14 cellular contexts compared by ENCODE assay signal in genomic region chr10:106582291-106582690, GRCh38.
DNase-seq lines count a peak whose midpoint lies in the region; ATAC-seq and TF ChIP-seq lines count a peak whose summit lies in the region.
"Had no signal": no experiment of that assay in that cellular context is flagged by ENCODE, and none has a peak within 500 bp of the region (broad histone marks: within the 10 kb centered on the region; RNA-seq: fewer than 3 reads in every experiment).

No MANE protein-coding gene starts in this region.

- H3K18ac ChIP-seq in IMR-90 (ENCODE audit: low read depth, low read length), result no peak overlapping the region

- CTCF ChIA-PET in IMR-90 (lab: Yijun Ruan, JAX), result no interaction called here

- H3K9ac ChIP-seq in IMR-90 (ENCODE audit: low read depth, low read length), result no peak overlapping the region

- dilution Hi-C loops in IMR-90 (cut with HindIII; ENCODE audit: low sequenced_read_pairs, unreplicated experiment), result no loop called here

- no peak overlapping the region for H3K4ac ChIP-seq in IMR-90 (ENCODE audit: low read depth, low read length)

- peak; percentile 24 for DNase-seq in BE2C
- peak; percentile 34 for DNase-seq in IMR-90
- peak; percentile 41 to 67 for DNase-seq in cardiac fibroblast (ENCODE audit: low read depth in 2 of 2)
- DNase-seq in kidney tubule cell (ENCODE audit: low spot score), result peak; percentile 43
- no peak for DNase-seq in T1000 (lab: John Stamatoyannopoulos, UW)
- no peak for DNase-seq in SKM-1 (lab: John Stamatoyannopoulos, UW; ENCODE audit: unreplicated experiment)
- DNase-seq: activated T-cell treated with anti-CD3 and anti-CD28 coated beads, Interleukin-2, amount 50 U/mL, for 4 hours; AML-193; NCI-H526; uterus had no signal

- no peak overlapping the region for H3K27ac ChIP-seq in IMR-90 (ENCODE audit: insufficient read depth, low read length)
- H3K27ac ChIP-seq: esophagus muscularis mucosa, SJSA1, uterus had no signal

- no peaks in the 10 kb centered on the region for H3K79me1 ChIP-seq in IMR-90 (ENCODE audit: low read depth in 1 of 2, low read length in 2 of 2)

- H2BK15ac ChIP-seq in IMR-90 (ENCODE audit: low read depth, low read length), result no peak overlapping the region

- H2BK5ac ChIP-seq in IMR-90 (ENCODE audit: low read depth, low read length, poor library complexity, severe bottlenecking), result no peak overlapping the region

- BruUV-seq in IMR-90 (replicated peaks; lab: Mats Ljungman, UMichigan), result no TSS peak

- H3K4me3 ChIP-seq in BE2C (ENCODE audit: low read depth, low read length) (no peak overlapping the region), IMR-90 (ENCODE audit: insufficient read depth, low read depth, low read length) (no peak overlapping the region), cardiac fibroblast (replicated peaks in 1 of 2; ENCODE audit: low read depth in 2 of 2, low read length in 2 of 2) (no peak overlapping the region)
- H3K4me3 ChIP-seq: esophagus muscularis mucosa, SJSA1, uterus had no signal

- H3K36me3 ChIP-seq in BE2C, result no peaks in the 10 kb centered on the region
- no peaks in the 10 kb centered on the region for H3K36me3 ChIP-seq in IMR-90 (ENCODE audit: control insufficient read depth, insufficient read depth, low read length)
- H3K36me3 ChIP-seq: esophagus muscularis mucosa, SJSA1, uterus had no signal

- TF ChIP-seq CTCF in BE2C (IDR thresholded peaks at IDR 0.05; ENCODE audit: low read depth, low read length) (no peak), IMR-90 (conservative IDR thresholded peaks at IDR 0.05; ENCODE audit: low read depth, low read length) (no peak), cardiac fibroblast (IDR thresholded peaks at IDR 0.05; ENCODE audit: low read depth, low read length) (no peak)

- no peak overlapping the region for H3K56ac ChIP-seq in IMR-90 (ENCODE audit: extremely low read depth, insufficient read depth, low read length)

- H3K4me2 ChIP-seq in IMR-90 (ENCODE audit: low read depth, low read length), result no peak overlapping the region

- peak; percentile 40; the same call in 1 of the 2 replicates for ATAC-seq in IMR-90 (ENCODE audit: low read depth)
- ATAC-seq in GM21390 (IDR thresholded peaks at IDR 0.05; ENCODE audit: unreplicated experiment), result no peak
- ATAC-seq in GM19328 (IDR thresholded peaks at IDR 0.05; ENCODE audit: unreplicated experiment), result no peak
- ATAC-seq: activated T-cell treated with anti-CD3 and anti-CD28 coated beads, Interleukin-2, amount 50 U/mL, for 4 hours had no signal

- intact Hi-C loops in IMR-90 (cut with micrococcal nuclease), result no loop called here

- TF ChIP-seq POLR2A in IMR-90 (IDR thresholded peaks at IDR 0.05; ENCODE audit: low read depth, low read length), result no peak

- H3K27me3 ChIP-seq in BE2C, result no peaks in the 10 kb centered on the region
- no peaks in the 10 kb centered on the region for H3K27me3 ChIP-seq in IMR-90 (ENCODE audit: control insufficient read depth, insufficient read depth, low read length)
- H3K27me3 ChIP-seq: SJSA1, uterus had no signal

- H3K9me3 ChIP-seq in BE2C (no peaks in the 10 kb centered on the region), IMR-90 (ENCODE audit: control insufficient read depth, insufficient read depth, low read length) (peaks cover 4% of the 10 kb centered on the region; the same call in 1 of the 2 replicates)
- H3K9me3 ChIP-seq: esophagus muscularis mucosa, SJSA1, uterus had no signal

- in situ Hi-C loops in IMR-90 (cut with MboI; ENCODE audit: low sequenced_read_pairs), result no loop called here

- peak overlapping the region; percentile 82 for H2AFZ ChIP-seq in IMR-90 (replicated peaks; ENCODE audit: low read length, poor library complexity)

- H2BK120ac ChIP-seq in IMR-90 (ENCODE audit: low read depth, low read length), result no peak overlapping the region

- H2BK20ac ChIP-seq in IMR-90 (ENCODE audit: low read depth, low read length), result no peak overlapping the region

- no peak for TF ChIP-seq RAD21 in IMR-90 (IDR thresholded peaks at IDR 0.05; ENCODE audit: low read length)

- H4K8ac ChIP-seq in IMR-90 (ENCODE audit: low read depth in 2 of 2, low read length in 2 of 2), result peak overlapping the region; percentile 70 to 80

- H2AK5ac ChIP-seq in IMR-90 (ENCODE audit: low read depth, low read length), result no peak overlapping the region

- H3K4me1 ChIP-seq in BE2C (peaks cover 3% of the 10 kb centered on the region), IMR-90 (ENCODE audit: control insufficient read depth, insufficient read depth, low read length) (no peaks in the 10 kb centered on the region; the same call in 1 of the 2 replicates)
- H3K4me1 ChIP-seq: esophagus muscularis mucosa, SJSA1, uterus had no signal

- no peak overlapping the region for H4K91ac ChIP-seq in IMR-90 (ENCODE audit: insufficient read depth, low read depth, low read length)

- no CpG with 5 or more reads among the region's 2 CpGs for WGBS in IMR-90 (ENCODE audit: extremely low coverage in 2 of 2, insufficient read length in 1 of 2), 2 experiments

- no peak overlapping the region; the same call in 1 of the 2 replicates for H3K14ac ChIP-seq in IMR-90 (replicated peaks; ENCODE audit: low read depth, low read length)

- POLR2A ChIA-PET in IMR-90 (lab: Charles Lee; ENCODE audit: unreplicated experiment), result no interaction called here

- no peak overlapping the region for H2AK9ac ChIP-seq in IMR-90 (replicated peaks; ENCODE audit: low read depth, low read length, poor library complexity)

- H4K20me1 ChIP-seq in IMR-90 (ENCODE audit: insufficient read depth, low read length), result no peaks in the 10 kb centered on the region

- H3K9me1 ChIP-seq in IMR-90 (ENCODE audit: insufficient read depth, low read length), result no peaks in the 10 kb centered on the region

- H4K5ac ChIP-seq in IMR-90 (ENCODE audit: low read depth, low read length), result no peak overlapping the region

- no peak overlapping the region for H3K23ac ChIP-seq in IMR-90 (ENCODE audit: low read depth, low read length)

TF ChIP-seq in IMR-90, 13 proteins besides CTCF, POLR2A, EP300 and RAD21:
- TF ChIP-seq RFX5 (IDR thresholded peaks at IDR 0.05; ENCODE audit: low read depth, low read length), result no peak
- no peak for TF ChIP-seq RCOR1 (IDR thresholded peaks at IDR 0.05; ENCODE audit: insufficient replicate concordance, low read length)
- no peak for TF ChIP-seq CEBPB (IDR thresholded peaks at IDR 0.05; ENCODE audit: low read depth, low read length)
- TF ChIP-seq MAFK (IDR thresholded peaks at IDR 0.05; ENCODE audit: low read depth, low read length), result no peak

Comparison
In these comparisons a context has a peak if more than half of its experiments do, and no peak if none do; other contexts are left out.
1. DNase-seq: peak in BE2C (single experiment), IMR-90 (single experiment), cardiac fibroblast (2 of 2) and kidney tubule cell (single experiment); none in T1000 (single experiment) and SKM-1 (single experiment).